Comparison of ENCODE assay signal across 9 cellular contexts in the genomic region with DNA sequence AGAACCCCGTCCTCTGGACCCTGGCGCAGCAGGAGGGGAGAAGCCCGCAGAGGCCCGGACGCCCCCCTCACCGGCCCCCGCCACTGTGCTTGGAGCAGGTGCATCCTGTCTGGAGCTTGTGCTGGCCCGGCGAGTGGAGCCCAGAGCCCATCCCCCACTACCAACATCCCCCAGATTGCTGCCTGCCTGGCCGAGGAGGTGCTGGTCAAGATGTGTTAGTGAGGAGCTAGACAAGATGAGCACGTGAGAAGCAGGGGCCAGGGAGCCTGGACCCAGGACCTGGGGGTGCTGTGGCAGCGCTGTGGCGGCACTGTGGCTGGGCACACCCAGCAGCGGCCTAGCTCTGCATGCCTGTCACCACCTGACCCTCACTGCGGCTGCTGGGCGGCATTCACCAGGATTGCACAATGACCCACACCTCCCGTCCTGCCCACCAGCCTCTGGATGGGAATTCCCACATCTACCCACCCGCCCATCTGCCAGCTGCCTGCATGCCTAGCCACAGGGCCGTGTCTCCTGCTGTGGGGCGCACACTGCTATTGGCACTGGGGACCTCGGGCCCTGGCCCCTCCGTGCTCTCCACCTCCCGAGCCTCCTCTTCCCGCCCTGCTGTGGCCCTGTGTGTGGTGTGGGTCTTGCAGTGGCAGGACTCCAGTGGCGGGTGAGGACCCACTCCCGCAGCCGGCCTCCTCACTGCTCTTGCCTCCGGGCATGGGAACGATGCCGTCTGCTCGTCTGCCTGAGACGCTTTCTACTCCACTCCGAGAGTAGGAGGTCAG. TPM values are rescaled to one million over a fixed set of nuclear protein-coding genes. Genes with fewer than 3 reads are reported as not detected.
A peak's percentile ranks its signal among the peaks of the same experiment; 100 is the strongest.
DNase-seq lines count a peak whose midpoint lies in the region; ATAC-seq and TF ChIP-seq lines count a peak whose summit lies in the region.
"Had no signal": no experiment of that assay in that cellular context is flagged by ENCODE, and none has a peak within 500 bp of the region (broad histone marks: within the 10 kb centered on the region; RNA-seq: fewer than 3 reads in every experiment).

No MANE protein-coding gene starts in this region.

- H3K27me3 ChIP-seq in heart left ventricle (peaks cover 0 to 5% (median 0%) of the 10 kb centered on the region in 9 donors), gastrocnemius medialis (no peaks in the 10 kb centered on the region)

- no peaks in the 10 kb centered on the region for H3K36me3 ChIP-seq in OCI-LY7 (ENCODE audit: insufficient read depth, low read length)
- peaks cover 0 to 13% (median 0%) of the 10 kb centered on the region in 9 donors for H3K36me3 ChIP-seq in heart left ventricle
- H3K36me3 ChIP-seq in gastrocnemius medialis, result peaks cover 0 to 4% of the 10 kb centered on the region in 2 donors

- peak overlapping the region; percentile 44 for H3K4me2 ChIP-seq in OCI-LY7 (ENCODE audit: low read length)

- H3K9me2 ChIP-seq in OCI-LY7 (ENCODE audit: insufficient read depth, low read length), result no peaks in the 10 kb centered on the region

- DNase-seq in G401 (ENCODE audit: low spot score) (peak; percentile 29), OCI-LY7 (ENCODE audit: low spot score) (peak; percentile 36), heart left ventricle (peak in 4 of 5 donors; percentile 58 to 75 (median 62)), gastrocnemius medialis (peak in 1 of 2 donors; percentile 60), NCI-H1436 treated with DMSO at 0.1 percent for 48 hours (lab: John Stamatoyannopoulos, UW) (no peak), SK-N-DZ (ENCODE audit: low spot score) (no peak)
- DNase-seq: NCI-H524 treated with DMSO at 0.1 percent for 48 hours had no signal

- CTCF ChIA-PET in OCI-LY7 (lab: Charles Lee; ENCODE audit: unreplicated experiment), result no interaction called here

- BruUV-seq in OCI-LY7 (replicated peaks; lab: Mats Ljungman, UMichigan), result no TSS peak

- intact Hi-C loops in OCI-LY7 (cut with micrococcal nuclease; ENCODE audit: unreplicated experiment), result no loop called here
- intact Hi-C loops in heart left ventricle (cut with DNase I), result no loop called here
- intact Hi-C loops in gastrocnemius medialis (cut with DNase I; ENCODE audit: low total_unique reads), result no loop called here

- WGBS in heart left ventricle, 4 donors, result 43 to 63% (median 53%) methylated on average over 24 to 33 of the region's 33 CpGs

- no peaks in the 10 kb centered on the region for H4K20me1 ChIP-seq in OCI-LY7 (ENCODE audit: insufficient read depth, low read length)

- TF ChIP-seq POLR2A in heart left ventricle (IDR thresholded peaks at IDR 0.05), result no peak
- TF ChIP-seq POLR2A in gastrocnemius medialis (IDR thresholded peaks at IDR 0.05), result no peak

- H2AFZ ChIP-seq in OCI-LY7 (ENCODE audit: low read length), result no peak overlapping the region

- POLR2A ChIA-PET in OCI-LY7 (lab: Charles Lee), result no interaction called here

- H3K27ac ChIP-seq in OCI-LY7 (ENCODE audit: low read depth, low read length, poor library complexity, severe bottlenecking) (no peak overlapping the region), heart left ventricle (peak overlapping the region; percentile 41 to 97 (median 85)), gastrocnemius medialis (peak overlapping the region; percentile 37 to 73 (median 60))

- H3K4me1 ChIP-seq in OCI-LY7 (ENCODE audit: insufficient read depth, low read length, poor library complexity, severe bottlenecking) (peaks cover 44% of the 10 kb centered on the region), heart left ventricle (peaks cover 4 to 75% (median 66%) of the 10 kb centered on the region in 12 donors), gastrocnemius medialis (peaks cover 25 to 35% of the 10 kb centered on the region in 2 donors)

- ATAC-seq in heart left ventricle (peak in 3 of 4 donors; percentile 27 to 41 (median 31)), gastrocnemius medialis (peak; percentile 26 to 50), HG02840 (IDR thresholded peaks at IDR 0.05; ENCODE audit: low FRiP score, unreplicated experiment) (no peak)

- in situ Hi-C loops in G401 (cut with HindIII; ENCODE audit: low sequenced_read_pairs) (no loop called here), gastrocnemius medialis (cut with MboI; ENCODE audit: low sequenced_read_pairs in 4 of 4) (no loop called here)

- H3K4me3 ChIP-seq in OCI-LY7 (ENCODE audit: low read depth, low read length, poor library complexity, severe bottlenecking) (no peak overlapping the region), heart left ventricle (peak overlapping the region; percentile 0 to 57 (median 50)), gastrocnemius medialis (peak overlapping the region; percentile 34 to 48 (median 40))

- H3K9me3 ChIP-seq in OCI-LY7 (ENCODE audit: low read length) (no peaks in the 10 kb centered on the region), heart left ventricle (no peaks in the 10 kb centered on the region), gastrocnemius medialis (no peaks in the 10 kb centered on the region)

- TF ChIP-seq CTCF in OCI-LY7 (conservative IDR thresholded peaks at IDR 0.05; ENCODE audit: low read length) (no peak), heart left ventricle (IDR thresholded peaks at IDR 0.05) (no peak), gastrocnemius medialis (IDR thresholded peaks at IDR 0.05 in 4 of 5, conservative IDR thresholded peaks at IDR 0.05 in 1 of 5) (no peak)

- H3K79me2 ChIP-seq in OCI-LY7 (ENCODE audit: insufficient read depth, low read depth, low read length), result no peaks in the 10 kb centered on the region

RNA-seq across cellular contexts. Expression of a gene that starts 11.8 kb away (rescaled TPM):
- 1.2 TPM in 1 of 2 replicates, not detected in the other for total RNA-seq in G401 (2014; rRNA removed; shearing (Covaris generic))
- 0.62 and 0.95 TPM in 2 replicates for total RNA-seq in OCI-LY7 (2014; rRNA removed; shearing (Covaris generic))
- total RNA-seq in OCI-LY7 (2022) (0.77 and 3.3 TPM in 2 replicates), heart left ventricle (10 to 100 TPM; 12.3 to 56.8 (median 25.2) TPM), gastrocnemius medialis (10 to 100 TPM; 23.3 to 43.8 (median 29.5) TPM)
- 10 to 100 TPM; 11.1 to 26.4 TPM for polyA plus RNA-seq in heart left ventricle
- polyA plus RNA-seq in SK-N-DZ (2014; cell fraction: cytosol; rRNA removed), result 4.8 and 8.1 TPM in 2 replicates
- 2.8 and 5.1 TPM in 2 replicates for polyA plus RNA-seq in SK-N-DZ (2014; cell fraction: nucleus; rRNA removed)
- total RNA-seq: neural crest cell had no signal

RNA-seq across cellular contexts. Expression of a gene that starts 31.7 kb away (rescaled TPM):
- 1.4 and 3.5 TPM in 2 replicates for total RNA-seq in G401 (2014; rRNA removed; shearing (Covaris generic))
- 22.9 and 34.9 TPM in 2 replicates for total RNA-seq in OCI-LY7 (2014; rRNA removed; shearing (Covaris generic))
- total RNA-seq in OCI-LY7 (2022) (44.7 and 75.9 TPM in 2 replicates), heart left ventricle (1 to 10 TPM; 1.4 to 8.8 (median 3.0) TPM), gastrocnemius medialis (1 to 10 TPM in 3 of 4 donors, under 1 TPM in 1; 0.92 to 3.2 (median 2.1) TPM)
- polyA plus RNA-seq in heart left ventricle, result 1 to 10 TPM; 1.8 to 2.8 TPM
- 0.46 and 0.47 TPM in 2 replicates for polyA plus RNA-seq in SK-N-DZ (2014; cell fraction: cytosol; rRNA removed)
- 0.67 and 0.89 TPM in 2 replicates for polyA plus RNA-seq in SK-N-DZ (2014; cell fraction: nucleus; rRNA removed)

Comparison
In these comparisons a context has a peak if more than half of its experiments do, and no peak if none do; other contexts are left out.
1. DNase-seq: peak in G401 (single experiment), OCI-LY7 (single experiment) and heart left ventricle (4 of 5); none in NCI-H1436 treated with DMSO at 0.1 percent for 48 hours (single experiment) and SK-N-DZ (single experiment).